In genomic region chr4:82593416-82593815, GRCh38 we compare ENCODE assay signal across 21 cellular contexts. TPM values are rescaled to one million over a fixed set of nuclear protein-coding genes. Genes with fewer than 3 reads are reported as not detected.
DNase-seq lines count a peak whose midpoint lies in the region; ATAC-seq, FAIRE-seq and TF ChIP-seq lines count a peak whose summit lies in the region.
"Had no signal": no experiment of that assay in that cellular context is flagged by ENCODE, and none has a peak within 500 bp of the region (broad histone marks: within the 10 kb centered on the region; RNA-seq: fewer than 3 reads in every experiment).

No MANE protein-coding gene starts in this region.

- no peaks in the 10 kb centered on the region for H3K36me3 ChIP-seq in GM23338 (ENCODE audit: insufficient read depth)
- H3K36me3 ChIP-seq in small intestine (ENCODE audit: control insufficient read depth in 2 of 2, insufficient read depth in 2 of 2, low read length in 2 of 2), result no peaks in the 10 kb centered on the region
- H3K36me3 ChIP-seq: BLaER1 treated with 17β-estradiol and CSF1 and Interleukin-3, amounts not matched to agents 10 nM and 100 nM had no signal

- intact Hi-C loops in left colon (cut with DNase I, micrococcal nuclease), result no loop called here

- H3K9me3 ChIP-seq in small intestine (ENCODE audit: control insufficient read depth, low read depth), result no peaks in the 10 kb centered on the region
- H3K9me3 ChIP-seq: A549; BLaER1 treated with 17β-estradiol and CSF1 and Interleukin-3, amounts not matched to agents 10 nM and 100 nM; Caco-2 had no signal

- H3K27ac ChIP-seq in GM23338 (ENCODE audit: low read depth) (no peak overlapping the region), small intestine (ENCODE audit: low read depth in 1 of 2, low read length in 1 of 2) (no peak overlapping the region)
- H3K27ac ChIP-seq: 22Rv1; A549; BLaER1 treated with 17β-estradiol and CSF1 and Interleukin-3, amounts not matched to agents 10 nM and 100 nM; C4-2B had no signal

- peaks cover 7% of the 10 kb centered on the region for H3K27me3 Mint-ChIP-seq in GM23338 (ENCODE audit: insufficient read depth, low read depth, poor library complexity)

- H3K4me3 Mint-ChIP-seq in GM23338, result no peak overlapping the region
- H3K4me3 Mint-ChIP-seq: B cell; CD4-positive, alpha-beta T cell; CD8-positive, alpha-beta T cell had no signal

- ATAC-seq in GM23338, result no peak
- peak; percentile 99 for ATAC-seq in left colon
- no peak for ATAC-seq in GM21576 (IDR thresholded peaks at IDR 0.05; ENCODE audit: unreplicated experiment)
- ATAC-seq: A549; CD8-positive, alpha-beta T cell had no signal

- H3K4me3 ChIP-seq in GM23338 (no peak overlapping the region), small intestine (ENCODE audit: low read depth in 1 of 2, low read length in 2 of 2) (no peak overlapping the region)
- H3K4me3 ChIP-seq: A549; BLaER1 treated with 17β-estradiol and CSF1 and Interleukin-3, amounts not matched to agents 10 nM and 100 nM had no signal

- no peak overlapping the region for H3K27ac Mint-ChIP-seq in GM23338
- H3K27ac Mint-ChIP-seq: B cell; CD4-positive, alpha-beta T cell; CD8-positive, alpha-beta T cell had no signal

- TF ChIP-seq CTCF in GM23338 (conservative IDR thresholded peaks at IDR 0.05; ENCODE audit: low read depth in 2 of 2), result no peak

- H3F3A ChIP-seq in GM23338 (replicated peaks; ENCODE audit: low read depth), result no peaks in the 10 kb centered on the region

- peak overlapping the region; percentile 72; the same call in 1 of the 2 replicates for H2AFZ ChIP-seq in GM23338

- no peaks in the 10 kb centered on the region for H3K9me3 Mint-ChIP-seq in GM23338
- H3K9me3 Mint-ChIP-seq: CD4-positive, alpha-beta T cell; CD8-positive, alpha-beta T cell had no signal

- H3K4me1 ChIP-seq in GM23338 (ENCODE audit: insufficient read depth) (peaks cover 28% of the 10 kb centered on the region), small intestine (ENCODE audit: control insufficient read depth in 2 of 2, insufficient read depth in 1 of 2, low read depth in 1 of 2, low read length in 1 of 2) (no peaks in the 10 kb centered on the region)
- H3K4me1 ChIP-seq: A549; BLaER1 treated with 17β-estradiol and CSF1 and Interleukin-3, amounts not matched to agents 10 nM and 100 nM had no signal

- H3K79me2 ChIP-seq in GM23338 (replicated peaks; ENCODE audit: insufficient read depth), result no peaks in the 10 kb centered on the region

- H3K9me2 ChIP-seq in GM23338 (ENCODE audit: insufficient read depth), result peaks cover 3% of the 10 kb centered on the region; the same call in 1 of the 2 replicates

- H3K36me3 Mint-ChIP-seq in GM23338 (ENCODE audit: low read depth), result no peaks in the 10 kb centered on the region
- H3K36me3 Mint-ChIP-seq: CD8-positive, alpha-beta T cell had no signal

- peaks cover 46% of the 10 kb centered on the region for H3K4me1 Mint-ChIP-seq in GM23338
- H3K4me1 Mint-ChIP-seq: B cell had no signal

- H4K20me1 ChIP-seq in GM23338 (replicated peaks; ENCODE audit: insufficient read depth), result no peaks in the 10 kb centered on the region
- H4K20me1 ChIP-seq: BLaER1 treated with 17β-estradiol and CSF1 and Interleukin-3, amounts not matched to agents 10 nM and 100 nM had no signal

- H3K27me3 ChIP-seq in GM23338 (ENCODE audit: insufficient read depth) (no peaks in the 10 kb centered on the region), small intestine (ENCODE audit: control insufficient read depth in 2 of 2, insufficient read depth in 2 of 2, low read length in 2 of 2) (no peaks in the 10 kb centered on the region)
- H3K27me3 ChIP-seq: BLaER1 treated with 17β-estradiol and CSF1 and Interleukin-3, amounts not matched to agents 10 nM and 100 nM had no signal

- 18 to 55% (median 35%) methylated on average over 5 of the region's 5 CpGs for WGBS in small intestine, 3 donors

- DNase-seq in GM23338 (ENCODE audit: low spot score), result no peak
- no peak for DNase-seq in left colon
- peak; percentile 78 for DNase-seq in small intestine
- no peak for DNase-seq in NCI-H1436 treated with DMSO at 0.1 percent for 48 hours (lab: John Stamatoyannopoulos, UW)
- DNase-seq: AML-193; Caco-2; Calu3; CD4-positive, alpha-beta T cell; CD8-positive, alpha-beta T cell; DMS79 treated with DMSO at 0.1 percent for 48 hours; GF-D8 had no signal

- no peak for FAIRE-seq in small intestine (lab: Jason Lieb, UNC)
- FAIRE-seq: A549, D721Med, G401.6, GM12891, GM19239 had no signal

- H3K4me2 ChIP-seq in GM23338, result 0 out of 2 replicates have a peak overlapping the region, but pooled peaks have one; percentile 22
- H3K4me2 ChIP-seq: A549; BLaER1 treated with 17β-estradiol and CSF1 and Interleukin-3, amounts not matched to agents 10 nM and 100 nM had no signal

TF ChIP-seq in GM23338, 12 proteins besides CTCF, POLR2A, EP300 and RAD21 (continues in another document):
- TF ChIP-seq ETS1 (IDR thresholded peaks at IDR 0.05) (no peak), EZH2phosphoT487 (IDR thresholded peaks at IDR 0.05; ENCODE audit: unreplicated experiment) (no peak), STAT1 (IDR thresholded peaks at IDR 0.05; ENCODE audit: unreplicated experiment) (no peak), NANOG (IDR thresholded peaks at IDR 0.05; ENCODE audit: borderline replicate concordance) (no peak), ZNF114 (CRISPR knock-in tag; IDR thresholded peaks at IDR 0.05) (no peak), ZNF462 (CRISPR knock-in tag; IDR thresholded peaks at IDR 0.05) (no peak), EZH2 (IDR thresholded peaks at IDR 0.05; ENCODE audit: low read depth, unreplicated experiment) (no peak), POLR2AphosphoS5 (IDR thresholded peaks at IDR 0.05; ENCODE audit: low read depth) (no peak)

RNA-seq across cellular contexts. Expression of gene TMEM150C, which starts 31.6 kb away (rescaled TPM):
- 1.9 and 4.0 TPM in 2 replicates for total RNA-seq in GM23338 (2014; rRNA removed; shearing (Covaris generic))
- polyA plus RNA-seq in GM23338 (2016; fragmentation: Nextera tagmentation; extraction: Ambion mirVana), result 1.5 and 1.7 TPM in 2 replicates
- total RNA-seq in left colon, result 1 to 10 TPM; 1.8 to 3.7 TPM
- 1 to 10 TPM in 2 of 3 donors, under 1 TPM in 1; 0.45 to 6.2 (median 1.6) TPM for polyA plus RNA-seq in small intestine
- total RNA-seq: B cell; CD4-positive, alpha-beta T cell; CD8-positive, alpha-beta T cell had no signal
